ENCODE assay signal across 33 cellular contexts in genomic region chr5:19874811-19875210, GRCh38.
"Had no signal": no experiment of that assay in that cellular context is flagged by ENCODE, and none has a peak within 500 bp of the region (broad histone marks: within the 10 kb centered on the region; RNA-seq: fewer than 3 reads in every experiment).

No MANE protein-coding gene starts in this region.

- H3K27ac Mint-ChIP-seq: activated CD4-positive, alpha-beta T cell treated with anti-CD3 and anti-CD28 coated beads for 36 hours; activated CD4-positive, alpha-beta T cell treated with anti-CD3 and anti-CD28 coated beads, Interleukin-2, amount 10 ng/mL, durations not matched to agents 7 days and 5 days; activated CD8-positive, alpha-beta T cell treated with anti-CD3 and anti-CD28 coated beads, Interleukin-2, amount 10 ng/mL, durations not matched to agents 7 days and 5 days; activated naive CD4-positive, alpha-beta T cell treated with anti-CD3 and anti-CD28 coated beads for 36 hours; activated naive CD4-positive, alpha-beta T cell treated with anti-CD3 and anti-CD28 coated beads, Interleukin-2, amount 50 U/mL, for 72 hours; activated T-cell treated with anti-CD3 and anti-CD28 coated beads, Interleukin-2, amount 50 U/mL, for 24 hours; T-helper 1 cell treated with Interleukin-12 subunit alpha and Interleukin-12 subunit beta and Interleukin-4 antibody, amounts not matched to agents 30 μg/mL and 1 μg/mL, for 36 hours; T-helper 2 cell treated with Interferon-gamma antibody and Interleukin-4, amounts not matched to agents 5 μg/mL and 100 μg/mL, for 36 hours; WTC11 had no signal

- H3K36me3 ChIP-seq: adrenal gland, breast epithelium, MG63 had no signal

- DNase-seq: activated CD4-positive, alpha-beta T cell treated with anti-CD3 and anti-CD28 coated beads for 36 hours; activated CD4-positive, alpha-beta T cell treated with anti-CD3 and anti-CD28 coated beads, Interleukin-2, amount 10 ng/mL, durations not matched to agents 7 days and 5 days; activated CD4-positive, alpha-beta T cell treated with anti-CD3 and anti-CD28 coated beads, Interleukin-2, amount 50 U/mL, for 48 hours; activated CD8-positive, alpha-beta T cell treated with anti-CD3 and anti-CD28 coated beads, Interleukin-2, amount 10 ng/mL, durations not matched to agents 7 days and 5 days; activated gamma-delta T cell treated with Interleukin-2 at 50 U/mL for 16 hours; activated naive CD4-positive, alpha-beta T cell treated with anti-CD3 and anti-CD28 coated beads for 36 hours; activated T-cell treated with anti-CD3 and anti-CD28 coated beads, Interleukin-2, amount 50 U/mL, for 24 hours; adrenal gland; body of pancreas; Kasumi-1; KG1; MG63; NCI-H1048; NCI-H1105 treated with DMSO at 0.1 percent for 48 hours; NCI-H1436; NCI-H1694; NCI-H1930; NCI-H2081 treated with DMSO at 0.1 percent for 48 hours; NCI-H226; NCI-H446 treated with DMSO at 0.1 percent for 48 hours; NCI-H526 treated with DMSO at 0.1 percent for 48 hours; NCI-H774; PC-3; SIG-M5 had no signal

- H3K27ac ChIP-seq: adrenal gland, body of pancreas, breast epithelium, RWPE1 had no signal

- H3K27me3 ChIP-seq: adrenal gland, body of pancreas, breast epithelium, MG63 had no signal

- H3K4me3 ChIP-seq: adrenal gland, body of pancreas, breast epithelium, MG63 had no signal

- H3K27me3 Mint-ChIP-seq: activated CD4-positive, alpha-beta T cell treated with anti-CD3 and anti-CD28 coated beads for 36 hours; activated CD4-positive, alpha-beta T cell treated with anti-CD3 and anti-CD28 coated beads, Interleukin-2, amount 10 ng/mL, durations not matched to agents 7 days and 5 days; activated T-cell treated with anti-CD3 and anti-CD28 coated beads, Interleukin-2, amount 50 U/mL, for 24 hours had no signal

- H3K9me3 ChIP-seq: adrenal gland, body of pancreas had no signal

- FAIRE-seq: astrocyte had no signal

- H3K4me1 ChIP-seq: adrenal gland, body of pancreas, breast epithelium had no signal

- H3K4me3 Mint-ChIP-seq: activated CD4-positive, alpha-beta T cell treated with anti-CD3 and anti-CD28 coated beads for 36 hours; activated CD4-positive, alpha-beta T cell treated with anti-CD3 and anti-CD28 coated beads, Interleukin-2, amount 10 ng/mL, durations not matched to agents 7 days and 5 days; activated CD8-positive, alpha-beta T cell treated with anti-CD3 and anti-CD28 coated beads, Interleukin-2, amount 10 ng/mL, durations not matched to agents 7 days and 5 days; activated naive CD4-positive, alpha-beta T cell treated with anti-CD3 and anti-CD28 coated beads for 36 hours; activated T-cell treated with anti-CD3 and anti-CD28 coated beads, Interleukin-2, amount 50 U/mL, for 24 hours; T-helper 1 cell treated with Interleukin-12 subunit alpha and Interleukin-12 subunit beta and Interleukin-4 antibody, amounts not matched to agents 30 μg/mL and 1 μg/mL, for 36 hours; T-helper 2 cell treated with Interferon-gamma antibody and Interleukin-4, amounts not matched to agents 5 μg/mL and 100 μg/mL, for 36 hours; WTC11 had no signal

- H3K4me1 Mint-ChIP-seq: activated CD4-positive, alpha-beta T cell treated with anti-CD3 and anti-CD28 coated beads for 36 hours; activated CD4-positive, alpha-beta T cell treated with anti-CD3 and anti-CD28 coated beads, Interleukin-2, amount 10 ng/mL, durations not matched to agents 7 days and 5 days had no signal

- ATAC-seq: activated CD4-positive, alpha-beta T cell treated with anti-CD3 and anti-CD28 coated beads for 36 hours; activated CD4-positive, CD25-positive, alpha-beta regulatory T cell treated with anti-CD3 and anti-CD28 coated beads, Interleukin-2, amount 50 U/mL, for 24 hours; activated CD8-positive, alpha-beta T cell treated with anti-CD3 and anti-CD28 coated beads, Interleukin-2, amount 10 ng/mL, durations not matched to agents 7 days and 5 days; activated naive CD4-positive, alpha-beta T cell treated with anti-CD3 and anti-CD28 coated beads, Interleukin-2, amount 50 U/mL, for 72 hours; body of pancreas; PC-3; Right ventricle myocardium inferior; WTC11 had no signal
